ENCODE assay signal across 10 cellular contexts in the genomic region with DNA sequence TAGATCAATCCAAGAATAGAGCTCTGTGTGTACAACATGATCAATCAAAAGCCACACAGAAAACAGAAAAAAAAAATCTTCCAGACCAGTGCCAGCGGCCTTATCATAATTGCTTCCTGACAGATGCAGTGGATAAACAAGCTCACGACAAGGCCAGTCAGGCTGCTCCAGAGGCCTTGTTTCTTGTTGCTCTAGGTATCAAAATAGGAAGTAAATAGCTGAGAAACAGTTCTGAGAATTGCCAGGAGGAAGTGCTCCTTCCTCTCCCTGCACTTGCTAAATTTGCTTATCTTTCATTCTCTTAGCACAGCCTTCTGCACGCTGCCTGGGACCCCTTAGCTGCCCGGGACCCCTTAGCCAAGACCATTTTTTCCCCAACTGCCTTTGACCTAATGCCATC.
DNase-seq lines count a peak whose midpoint lies in the region; ATAC-seq and TF ChIP-seq lines count a peak whose summit lies in the region.
"Had no signal": no experiment of that assay in that cellular context is flagged by ENCODE, and none has a peak within 500 bp of the region (broad histone marks: within the 10 kb centered on the region; RNA-seq: fewer than 3 reads in every experiment).

No MANE protein-coding gene starts in this region.

- intact Hi-C loops in adrenal gland (cut with DNase I) (no loop called here), spleen (cut with DNase I; ENCODE audit: low total_unique reads) (no loop called here), transverse colon (cut with DNase I; ENCODE audit: low total_unique reads) (no loop called here)

- no peak for TF ChIP-seq POLR2A in adrenal gland (IDR thresholded peaks at IDR 0.05)
- TF ChIP-seq POLR2A in spleen (IDR thresholded peaks at IDR 0.05), result no peak
- TF ChIP-seq POLR2A in transverse colon (IDR thresholded peaks at IDR 0.05), result no peak

- H3K4me1 ChIP-seq in adrenal gland (replicated peaks in 1 of 2) (peaks cover 18 to 41% of the 10 kb centered on the region in 2 donors), spleen (peaks cover 5 to 32% (median 18%) of the 10 kb centered on the region in 6 donors), transverse colon (peaks cover 0 to 11% (median 0%) of the 10 kb centered on the region in 4 donors)

- TF ChIP-seq CTCF in adrenal gland (IDR thresholded peaks at IDR 0.05), result no peak
- TF ChIP-seq CTCF in spleen (IDR thresholded peaks at IDR 0.05 in 8 of 11, conservative IDR thresholded peaks at IDR 0.05 in 3 of 11), result no peak
- TF ChIP-seq CTCF in transverse colon (IDR thresholded peaks at IDR 0.05), result no peak

- H3K9me3 Mint-ChIP-seq in activated naive CD4-positive, alpha-beta T cell treated with anti-CD3 and anti-CD28 coated beads, Interleukin-2, amount 10 ng/mL, durations not matched to agents 7 days and 5 days, result peaks cover 3% of the 10 kb centered on the region
- H3K9me3 Mint-ChIP-seq in activated naive CD4-positive, alpha-beta T cell treated with anti-CD3 and anti-CD28 coated beads, Interleukin-2, amount 50 U/mL, for 72 hours, result no peaks in the 10 kb centered on the region

- H3K27me3 ChIP-seq in adrenal gland (no peaks in the 10 kb centered on the region), spleen (replicated peaks in 1 of 7) (no peaks in the 10 kb centered on the region), transverse colon (no peaks in the 10 kb centered on the region)

- H3K4me1 Mint-ChIP-seq in activated naive CD4-positive, alpha-beta T cell treated with anti-CD3 and anti-CD28 coated beads, Interleukin-2, amount 10 ng/mL, durations not matched to agents 7 days and 5 days, result peaks cover 39% of the 10 kb centered on the region

- no peak overlapping the region for H3K4me3 ChIP-seq in adrenal gland
- no peak overlapping the region for H3K4me3 ChIP-seq in spleen
- H3K4me3 ChIP-seq in transverse colon, result no peak overlapping the region
- H3K4me3 ChIP-seq: coronary artery, skin epidermis had no signal

- 5 to 7% (median 6%) methylated on average over 4 of the region's 4 CpGs for WGBS in adrenal gland, 4 donors
- 8 to 12% (median 11%) methylated on average over 4 of the region's 4 CpGs for WGBS in spleen, 5 donors
- WGBS in transverse colon (ENCODE audit: low coverage in 1 of 2), 2 donors, result 32 to 48% methylated on average over 3 to 4 of the region's 4 CpGs

- no peak for ATAC-seq in activated naive CD4-positive, alpha-beta T cell treated with anti-CD3 and anti-CD28 coated beads, Interleukin-2, amount 50 U/mL, for 72 hours
- peak; percentile 78 for ATAC-seq in HG03342 (IDR thresholded peaks at IDR 0.05; ENCODE audit: unreplicated experiment)
- no peak for ATAC-seq in GM21423 (IDR thresholded peaks at IDR 0.05; ENCODE audit: unreplicated experiment)

- H3K36me3 Mint-ChIP-seq in activated naive CD4-positive, alpha-beta T cell treated with anti-CD3 and anti-CD28 coated beads, Interleukin-2, amount 10 ng/mL, durations not matched to agents 7 days and 5 days, result peaks cover 3% of the 10 kb centered on the region
- H3K36me3 Mint-ChIP-seq in activated naive CD4-positive, alpha-beta T cell treated with anti-CD3 and anti-CD28 coated beads, Interleukin-2, amount 50 U/mL, for 72 hours, result no peaks in the 10 kb centered on the region

- peak overlapping the region in 2 of 5 donors; percentile 2 to 9 for H3K27ac ChIP-seq in adrenal gland
- H3K27ac ChIP-seq in spleen, result peak overlapping the region in 6 of 8 donors; percentile 9 to 51 (median 32)
- H3K27ac ChIP-seq in transverse colon, result no peak overlapping the region
- H3K27ac ChIP-seq: coronary artery had no signal

- DNase-seq in activated naive CD4-positive, alpha-beta T cell treated with anti-CD3 and anti-CD28 coated beads, Interleukin-2, amount 10 ng/mL, durations not matched to agents 7 days and 5 days, result no peak
- DNase-seq in activated naive CD4-positive, alpha-beta T cell treated with anti-CD3 and anti-CD28 coated beads, Interleukin-2, amount 50 U/mL, for 72 hours (ENCODE audit: low spot score in 2 of 2), result no peak
- DNase-seq in adrenal gland, result peak in 6 of 7 donors; percentile 44 to 88 (median 66)
- DNase-seq in spleen, result no peak
- DNase-seq in NCI-H2029 (lab: John Stamatoyannopoulos, UW), result no peak
- no peak for DNase-seq in transverse colon

- peaks cover 5% of the 10 kb centered on the region for H3K27me3 Mint-ChIP-seq in activated naive CD4-positive, alpha-beta T cell treated with anti-CD3 and anti-CD28 coated beads, Interleukin-2, amount 10 ng/mL, durations not matched to agents 7 days and 5 days

- in situ Hi-C loops in transverse colon (cut with MboI; ENCODE audit: low pct_ligation_motif_present in 1 of 4, low pct_unique_long_range_greater_than_20kb in 1 of 4, low sequenced_read_pairs in 3 of 4), result no loop called here

- CTCF ChIA-PET in activated naive CD4-positive, alpha-beta T cell treated with anti-CD3 and anti-CD28 coated beads, Interleukin-2, amount 10 ng/mL, durations not matched to agents 7 days and 5 days (lab: Charles Lee), result interaction anchor here (1.2 kb wide), 1 partner anchor 13 kb away, joined by 3 read pairs; no protein-coding TSS in a partner anchor

- H3K27ac Mint-ChIP-seq in activated naive CD4-positive, alpha-beta T cell treated with anti-CD3 and anti-CD28 coated beads, Interleukin-2, amount 10 ng/mL, durations not matched to agents 7 days and 5 days, result peak overlapping the region; percentile 84
- H3K27ac Mint-ChIP-seq in activated naive CD4-positive, alpha-beta T cell treated with anti-CD3 and anti-CD28 coated beads, Interleukin-2, amount 50 U/mL, for 72 hours, result no peak overlapping the region

- no peak overlapping the region for H3K4me3 Mint-ChIP-seq in activated naive CD4-positive, alpha-beta T cell treated with anti-CD3 and anti-CD28 coated beads, Interleukin-2, amount 10 ng/mL, durations not matched to agents 7 days and 5 days

- no peaks in the 10 kb centered on the region for H3K36me3 ChIP-seq in adrenal gland (replicated peaks in 1 of 2)
- H3K36me3 ChIP-seq in spleen, result no peaks in the 10 kb centered on the region
- H3K36me3 ChIP-seq in transverse colon, result no peaks in the 10 kb centered on the region

- TF ChIP-seq EP300 in transverse colon (IDR thresholded peaks at IDR 0.05; ENCODE audit: low read depth), result no peak

- H3K9me3 ChIP-seq in adrenal gland (replicated peaks in 1 of 3), result no peaks in the 10 kb centered on the region
- H3K9me3 ChIP-seq in spleen, result no peaks in the 10 kb centered on the region
- no peaks in the 10 kb centered on the region for H3K9me3 ChIP-seq in transverse colon

Comparison
In these comparisons a context has a peak if more than half of its experiments do, and no peak if none do; other contexts are left out.
1. DNase-seq: peak in adrenal gland (6 of 7); none in activated naive CD4-positive, alpha-beta T cell treated with anti-CD3 and anti-CD28 coated beads, Interleukin-2, amount 10 ng/mL, durations not matched to agents 7 days and 5 days (single experiment), activated naive CD4-positive, alpha-beta T cell treated with anti-CD3 and anti-CD28 coated beads, Interleukin-2, amount 50 U/mL, for 72 hours (0 of 2), spleen (single experiment), NCI-H2029 (single experiment) and transverse colon (single experiment).
2. H3K27ac ChIP-seq: peak in spleen (6 of 8); none in transverse colon (0 of 4).